ENCODE assay signal across 30 cellular contexts in genomic region chr6:161107779-161108380, GRCh38.
"Had no signal": no experiment of that assay in that cellular context is flagged by ENCODE, and none has a peak within 500 bp of the region (broad histone marks: within the 10 kb centered on the region; RNA-seq: fewer than 3 reads in every experiment).

No MANE protein-coding gene starts in this region.

- H3K9me3 Mint-ChIP-seq: activated naive CD4-positive, alpha-beta T cell treated with anti-CD3 and anti-CD28 coated beads, Interleukin-2, amount 10 ng/mL, durations not matched to agents 7 days and 5 days; activated T-helper 1 cell treated with anti-CD3 and anti-CD28 coated beads, Interleukin-12 subunit alpha, Interleukin-12 subunit beta, Interleukin-2, Interleukin-4 antibody, amounts not matched to agents 30 ng/mL and 10 ng/mL and 1 ng/mL, durations not matched to agents 14 hours and 24 hours and 36 hours; nephron; stimulated activated memory B cell treated with anti-CD40 and anti-IgM and Interleukin-4, amounts not matched to agents 10 μg/mL and 1 μg/mL and 100 μg/mL, for 72 hours; T-helper 2 cell treated with Interferon-gamma antibody and Interleukin-4, amounts not matched to agents 5 μg/mL and 100 μg/mL, for 36 hours had no signal

- H3K27me3 ChIP-seq: gastroesophageal sphincter, hepatocyte, sigmoid colon, stomach, thyroid gland, upper lobe of right lung had no signal

- ATAC-seq: gastroesophageal sphincter; mucosa of descending colon; psoas muscle; stimulated activated memory B cell treated with anti-CD40 and anti-IgM and Interleukin-4, amounts not matched to agents 10 μg/mL and 1 μg/mL and 100 μg/mL, for 72 hours had no signal

- H3K4me1 ChIP-seq: gastroesophageal sphincter, left ventricle myocardium inferior, parathyroid adenoma, psoas muscle, stomach, thyroid gland, upper lobe of right lung had no signal

- DNase-seq: activated CD4-positive, alpha-beta T cell treated with anti-CD3 and anti-CD28 coated beads for 48 hours; activated CD4-positive, alpha-beta T cell treated with anti-CD3 and anti-CD28 coated beads, Interleukin-2, amount 50 U/mL, for 48 hours; activated CD8-positive, alpha-beta memory T cell treated with anti-CD3 and anti-CD28 coated beads for 24 hours; activated gamma-delta T cell; activated naive CD4-positive, alpha-beta T cell treated with anti-CD3 and anti-CD28 coated beads, Interleukin-2, amount 10 ng/mL, durations not matched to agents 7 days and 5 days; activated naive CD8-positive, alpha-beta T cell treated with anti-CD3 and anti-CD28 coated beads, Interleukin-2, amount 10 ng/mL, durations not matched to agents 7 days and 5 days; caudate nucleus; effector CD4-positive, alpha-beta T cell; islet precursor cell; left ventricle myocardium inferior; mucosa of descending colon; nucleus accumbens; psoas muscle; sigmoid colon; small intestine; stimulated activated CD4-positive, alpha-beta T cell treated with anti-CD3 and anti-CD28 coated beads, Interleukin-4, amount 100 ng/mL, for 24 hours; stomach; T-helper 1 cell; thyroid gland; upper lobe of right lung had no signal

- FAIRE-seq: astrocyte, endometrium, small intestine had no signal

- H3K9me3 ChIP-seq: gastroesophageal sphincter, left ventricle myocardium inferior, mucosa of descending colon, psoas muscle, sigmoid colon, stomach, thyroid gland, upper lobe of right lung had no signal

- H3K27me3 Mint-ChIP-seq: activated naive CD4-positive, alpha-beta T cell treated with anti-CD3 and anti-CD28 coated beads, Interleukin-2, amount 10 ng/mL, durations not matched to agents 7 days and 5 days; activated naive CD8-positive, alpha-beta T cell treated with anti-CD3 and anti-CD28 coated beads, Interleukin-2, amount 10 ng/mL, durations not matched to agents 7 days and 5 days; stimulated activated memory B cell treated with anti-CD40 and anti-IgM and Interleukin-4, amounts not matched to agents 10 μg/mL and 1 μg/mL and 100 μg/mL, for 72 hours had no signal

- H3K27ac ChIP-seq: gastroesophageal sphincter, hepatocyte, left ventricle myocardium inferior, parathyroid adenoma, psoas muscle, sigmoid colon, stomach, thyroid gland, upper lobe of right lung had no signal

- H3K9ac ChIP-seq: parathyroid adenoma had no signal

- H3K4me3 ChIP-seq: gastroesophageal sphincter, hepatocyte, left ventricle myocardium inferior, lung, mucosa of descending colon, psoas muscle, sigmoid colon, stomach, thyroid gland, upper lobe of right lung had no signal

- H3K4me3 Mint-ChIP-seq: activated naive CD4-positive, alpha-beta T cell treated with anti-CD3 and anti-CD28 coated beads, Interleukin-2, amount 10 ng/mL, durations not matched to agents 7 days and 5 days; activated naive CD8-positive, alpha-beta T cell treated with anti-CD3 and anti-CD28 coated beads, Interleukin-2, amount 10 ng/mL, durations not matched to agents 7 days and 5 days; activated T-helper 1 cell treated with anti-CD3 and anti-CD28 coated beads, Interleukin-12 subunit alpha, Interleukin-12 subunit beta, Interleukin-2, Interleukin-4 antibody, amounts not matched to agents 30 ng/mL and 10 ng/mL and 1 ng/mL, durations not matched to agents 14 hours and 24 hours and 36 hours; nephron; stimulated activated memory B cell treated with anti-CD40 and anti-IgM and Interleukin-4, amounts not matched to agents 10 μg/mL and 1 μg/mL and 100 μg/mL, for 72 hours; T-helper 2 cell treated with Interferon-gamma antibody and Interleukin-4, amounts not matched to agents 5 μg/mL and 100 μg/mL, for 36 hours had no signal

- H3K4me1 Mint-ChIP-seq: nephron; stimulated activated memory B cell treated with anti-CD40 and anti-IgM and Interleukin-4, amounts not matched to agents 10 μg/mL and 1 μg/mL and 100 μg/mL, for 72 hours had no signal

- H3K27ac Mint-ChIP-seq: activated naive CD4-positive, alpha-beta T cell treated with anti-CD3 and anti-CD28 coated beads, Interleukin-2, amount 10 ng/mL, durations not matched to agents 7 days and 5 days; activated naive CD8-positive, alpha-beta T cell treated with anti-CD3 and anti-CD28 coated beads, Interleukin-2, amount 10 ng/mL, durations not matched to agents 7 days and 5 days; activated T-helper 1 cell treated with anti-CD3 and anti-CD28 coated beads, Interleukin-12 subunit alpha, Interleukin-12 subunit beta, Interleukin-2, Interleukin-4 antibody, amounts not matched to agents 30 ng/mL and 10 ng/mL and 1 ng/mL, durations not matched to agents 14 hours and 24 hours and 36 hours; nephron; stimulated activated memory B cell treated with anti-CD40 and anti-IgM and Interleukin-4, amounts not matched to agents 10 μg/mL and 1 μg/mL and 100 μg/mL, for 72 hours; T-helper 2 cell treated with Interferon-gamma antibody and Interleukin-4, amounts not matched to agents 5 μg/mL and 100 μg/mL, for 36 hours had no signal
